8 cellular contexts compared by ENCODE assay signal in genomic region chr11:102452461-102453285, GRCh38. TPM values are rescaled to one million over a fixed set of nuclear protein-coding genes. Genes with fewer than 3 reads are reported as not detected.
DNase-seq lines count a peak whose midpoint lies in the region; ATAC-seq and TF ChIP-seq lines count a peak whose summit lies in the region.

TMEM123 (minus strand) TSS chr11:102452765; CDS start chr11:102452623, 142 bp downstream.

- peaks cover 17% of the 10 kb centered on the region for H3K23me2 ChIP-seq in H9 (ENCODE audit: insufficient read length, low read depth, low read length, poor library complexity, severe bottlenecking)

- H4K20me1 ChIP-seq in H9 (ENCODE audit: control insufficient read depth, insufficient read depth, insufficient read length) = no peaks in the 10 kb centered on the region
- 0 out of 2 replicates have a peak, but pooled peaks cover 2% of the 10 kb centered on the region for H4K20me1 ChIP-seq in MM.1S (ENCODE audit: insufficient read depth, low read length)

- H3K27me3 ChIP-seq in H9 (ENCODE audit: insufficient read depth, low read length) (peaks cover 7% of the 10 kb centered on the region; the same call in 1 of the 2 replicates), MM.1S (replicated peaks; ENCODE audit: insufficient read depth, low read length) (no peaks in the 10 kb centered on the region), trophoblast cell (ENCODE audit: insufficient read depth, low read length) (no peaks in the 10 kb centered on the region), tibial nerve (no peaks in the 10 kb centered on the region)

- H2BK15ac ChIP-seq in H9 (ENCODE audit: low read depth, low read length) = 0 out of 2 replicates have a peak within 1 kb of the TSS, but pooled peaks have one; percentile 43

- no peaks in the 10 kb centered on the region; a peak in 1 of 5 replicates for H3K9me3 Mint-ChIP-seq in H9
- no peaks in the 10 kb centered on the region for H3K9me3 Mint-ChIP-seq in activated naive CD8-positive, alpha-beta T cell treated with anti-CD3 and anti-CD28 coated beads, Interleukin-2, amount 10 ng/mL, durations not matched to agents 7 days and 5 days

- peaks cover 3% of the 10 kb centered on the region for H3K4me1 ChIP-seq in H9 (ENCODE audit: insufficient read depth, low read length)
- H3K4me1 ChIP-seq in MM.1S (ENCODE audit: low read length) = peaks cover 41% of the 10 kb centered on the region
- peaks cover 0 to 9% of the 10 kb centered on the region in 2 experiments for H3K4me1 ChIP-seq in trophoblast cell (ENCODE audit: control insufficient read depth in 1 of 2, insufficient read depth in 2 of 2, low read length in 2 of 2)
- H3K4me1 ChIP-seq in tibial nerve = peaks cover 0 to 54% (median 8%) of the 10 kb centered on the region in 4 donors

- H3K4me3 Mint-ChIP-seq in H9 = peak within 1 kb of the TSS; percentile 92 to 96
- H3K4me3 Mint-ChIP-seq in activated naive CD8-positive, alpha-beta T cell treated with anti-CD3 and anti-CD28 coated beads, Interleukin-2, amount 10 ng/mL, durations not matched to agents 7 days and 5 days = peak within 1 kb of the TSS; percentile 98

- no peak within 1 kb of the TSS for H3K23ac ChIP-seq in H9 (ENCODE audit: insufficient read length, low read depth, low read length)
- H3K23ac ChIP-seq in trophoblast cell (ENCODE audit: low read length) = peak within 1 kb of the TSS; percentile 42

- H3K27ac ChIP-seq in H9 (ENCODE audit: insufficient read length, low read depth, low read length) (no peak within 1 kb of the TSS), MM.1S (ENCODE audit: low read length) (peak within 1 kb of the TSS; percentile 96), trophoblast cell (ENCODE audit: low read depth, low read length) (peak within 1 kb of the TSS; percentile 67), tibial nerve (peak within 1 kb of the TSS; percentile 72 to 98 (median 92))

- no peak within 1 kb of the TSS for H3T11ph ChIP-seq in H9 (ENCODE audit: low read length)

- H4K5ac ChIP-seq in H9 (ENCODE audit: insufficient read length, low read depth, low read length) = peak within 1 kb of the TSS; percentile 25

- peaks cover 69% of the 10 kb centered on the region for H3K27me3 Mint-ChIP-seq in H9 (ENCODE audit: low read depth)
- no peaks in the 10 kb centered on the region for H3K27me3 Mint-ChIP-seq in activated naive CD8-positive, alpha-beta T cell treated with anti-CD3 and anti-CD28 coated beads, Interleukin-2, amount 10 ng/mL, durations not matched to agents 7 days and 5 days

- H2AFZ ChIP-seq in H9 (ENCODE audit: low read length) (peak within 1 kb of the TSS; percentile 41), MM.1S (ENCODE audit: low read length) (peak within 1 kb of the TSS; percentile 78), trophoblast cell (ENCODE audit: insufficient read depth, low read length, poor library complexity) (peak within 1 kb of the TSS; percentile 75)

- H3K18ac ChIP-seq in H9 (ENCODE audit: insufficient read length, low read depth, low read length) (peak within 1 kb of the TSS; percentile 90), trophoblast cell (ENCODE audit: low read length) (peak within 1 kb of the TSS; percentile 96)

- peaks cover 30% of the 10 kb centered on the region for H3F3A ChIP-seq in MM.1S (ENCODE audit: insufficient read depth, low read length)

- H3K79me1 ChIP-seq in H9 (ENCODE audit: insufficient read depth, low read depth, low read length, poor library complexity, severe bottlenecking) = peaks cover 3% of the 10 kb centered on the region
- H3K79me1 ChIP-seq in trophoblast cell (ENCODE audit: low read length) = peaks cover 19% of the 10 kb centered on the region

- H3K79me2 ChIP-seq in H9 (ENCODE audit: insufficient read depth, low read length) (no peaks in the 10 kb centered on the region), MM.1S (ENCODE audit: low read length) (peaks cover 48% of the 10 kb centered on the region), trophoblast cell (ENCODE audit: control insufficient read depth, insufficient read depth, low read length, poor library complexity) (peaks cover 9% of the 10 kb centered on the region)

- TF ChIP-seq EP300 in tibial nerve (IDR thresholded peaks at IDR 0.05) = peak in 1 of 2 donors; percentile 87

- peak within 1 kb of the TSS; percentile 96 for H3K14ac ChIP-seq in H9 (ENCODE audit: insufficient read depth, low read length)
- peak within 1 kb of the TSS; percentile 98 for H3K14ac ChIP-seq in trophoblast cell (ENCODE audit: low read length)

- no peak within 1 kb of the TSS for H4K8ac ChIP-seq in H9 (replicated peaks; ENCODE audit: insufficient read length, low read depth, low read length)
- H4K8ac ChIP-seq in trophoblast cell (ENCODE audit: low read depth, low read length) = peak within 1 kb of the TSS; percentile 97

- peak; percentile 65 for ATAC-seq in activated naive CD8-positive, alpha-beta T cell treated with anti-CD3 and anti-CD28 coated beads, Interleukin-2, amount 10 ng/mL, durations not matched to agents 7 days and 5 days (ENCODE audit: low read depth)
- ATAC-seq in Right ventricle myocardium superior (ENCODE audit: poor library complexity) = peak; percentile 94

- H3K9me2 ChIP-seq in MM.1S (replicated peaks; ENCODE audit: insufficient read depth, low read length) = no peaks in the 10 kb centered on the region

- no peak within 1 kb of the TSS; the same call in 1 of the 2 replicates for H3K4ac ChIP-seq in H9 (ENCODE audit: low read depth, low read length)
- peak within 1 kb of the TSS; percentile 99 for H3K4ac ChIP-seq in trophoblast cell (ENCODE audit: low read depth, low read length)

- H3K36me3 ChIP-seq in MM.1S (replicated peaks; ENCODE audit: insufficient read depth, low read length) (no peaks in the 10 kb centered on the region), trophoblast cell (ENCODE audit: control insufficient read depth in 1 of 2, insufficient read depth in 2 of 2, low read length in 2 of 2) (no peaks in the 10 kb centered on the region), tibial nerve (peaks cover 0 to 8% (median 0%) of the 10 kb centered on the region in 3 donors)

- peak within 1 kb of the TSS; percentile 90 for H4K91ac ChIP-seq in H9 (ENCODE audit: insufficient read length, low read depth, low read length)
- peak within 1 kb of the TSS; percentile 91 for H4K91ac ChIP-seq in trophoblast cell (ENCODE audit: low read depth, low read length)

- H3K4me3 ChIP-seq in GM08714 (ENCODE audit: low read length) (peak within 1 kb of the TSS; percentile 75), MM.1S (ENCODE audit: low read length) (peak within 1 kb of the TSS; percentile 95), trophoblast cell (ENCODE audit: low read depth, low read length) (peak within 1 kb of the TSS; percentile 97), tibial nerve (peak within 1 kb of the TSS; percentile 62 to 89 (median 86))

- TF ChIP-seq CTCF in H9 (conservative IDR thresholded peaks at IDR 0.05) (no peak), MM.1S (IDR thresholded peaks at IDR 0.05; ENCODE audit: low read length) (no peak; the same call in 1 of the 2 replicates), tibial nerve (IDR thresholded peaks at IDR 0.05) (no peak)

- peak; percentile 7 to 77 for TF ChIP-seq POLR2A in tibial nerve (IDR thresholded peaks at IDR 0.05)

- H2BK20ac ChIP-seq in H9 (ENCODE audit: low read depth, low read length, poor library complexity, severe bottlenecking) = no peak within 1 kb of the TSS

- peaks cover 0 to 3% (median 2%) of the 10 kb centered on the region in 3 experiments; a peak in 4 of 7 replicates for H3K36me3 Mint-ChIP-seq in H9 (ENCODE audit: insufficient read depth in 1 of 3, low read depth in 3 of 3)
- peaks cover 32% of the 10 kb centered on the region for H3K36me3 Mint-ChIP-seq in activated naive CD8-positive, alpha-beta T cell treated with anti-CD3 and anti-CD28 coated beads, Interleukin-2, amount 10 ng/mL, durations not matched to agents 7 days and 5 days

- peak within 1 kb of the TSS; percentile 94 to 99 (median 95) for H3K27ac Mint-ChIP-seq in H9
- peak within 1 kb of the TSS; percentile 96 for H3K27ac Mint-ChIP-seq in activated naive CD8-positive, alpha-beta T cell treated with anti-CD3 and anti-CD28 coated beads, Interleukin-2, amount 10 ng/mL, durations not matched to agents 7 days and 5 days

- no CpG with 5 or more reads among the region's 82 CpGs for WGBS in H9 (ENCODE audit: extremely low coverage, insufficient read length, low lambda C conversion rate)
- WGBS in trophoblast cell (ENCODE audit: extremely low coverage, insufficient coverage, insufficient read length) = no CpG with 5 or more reads among the region's 82 CpGs
- WGBS in tibial nerve, 2 donors = 0 to 1% methylated on average over 55 to 65 of the region's 82 CpGs

- H3K56ac ChIP-seq in H9 (ENCODE audit: insufficient read length, low read depth, low read length) = no peak within 1 kb of the TSS

- H4K12ac ChIP-seq in trophoblast cell (ENCODE audit: low read depth, low read length) = peak within 1 kb of the TSS; percentile 86

- H3K4me2 ChIP-seq in H9 (ENCODE audit: insufficient read depth, insufficient read length, low read length) (peak within 1 kb of the TSS; percentile 87), MM.1S (ENCODE audit: low read depth, low read length) (peak within 1 kb of the TSS; percentile 84), trophoblast cell (ENCODE audit: low read length) (peak within 1 kb of the TSS; percentile 87)

- H2BK12ac ChIP-seq in H9 (ENCODE audit: insufficient read length, low read depth, low read length) (no peak within 1 kb of the TSS), trophoblast cell (ENCODE audit: low read length) (peak within 1 kb of the TSS; percentile 80)

- intact Hi-C loops in Right ventricle myocardium superior (cut with DNase I) = no loop called here

- H3K9me3 ChIP-seq in H9 (ENCODE audit: control insufficient read depth, low read depth, low read length) (no peaks in the 10 kb centered on the region), MM.1S (replicated peaks; ENCODE audit: insufficient read depth, low read length) (no peaks in the 10 kb centered on the region), trophoblast cell (ENCODE audit: insufficient read depth, low read depth, low read length) (no peaks in the 10 kb centered on the region), tibial nerve (no peaks in the 10 kb centered on the region)

- H3K4me1 Mint-ChIP-seq in H9 = peaks cover 52% of the 10 kb centered on the region in 2 experiments
- H3K4me1 Mint-ChIP-seq in activated naive CD8-positive, alpha-beta T cell treated with anti-CD3 and anti-CD28 coated beads, Interleukin-2, amount 10 ng/mL, durations not matched to agents 7 days and 5 days = peaks cover 61% of the 10 kb centered on the region

- DNase-seq in H9 (peak; percentile 78), MM.1S (peak; percentile 92), SW 1271 (lab: John Stamatoyannopoulos, UW) (peak; percentile 85 to 95), Right ventricle myocardium superior (peak; percentile 88), trophoblast cell (peak; percentile 28 to 38), tibial nerve (ENCODE audit: low spot score in 2 of 2) (peak; percentile 57 to 67)
- DNase-seq in activated naive CD8-positive, alpha-beta T cell treated with anti-CD3 and anti-CD28 coated beads, Interleukin-2, amount 10 ng/mL, durations not matched to agents 7 days and 5 days = peak; percentile 94

- H3K9ac ChIP-seq in H9 (ENCODE audit: extremely low read depth, insufficient read length, low read length) (peak within 1 kb of the TSS; percentile 82), MM.1S (ENCODE audit: low read length) (peak within 1 kb of the TSS; percentile 98), trophoblast cell (ENCODE audit: low read length) (peak within 1 kb of the TSS; percentile 86)

- POLR2A ChIA-PET in activated naive CD8-positive, alpha-beta T cell treated with anti-CD3 and anti-CD28 coated beads, Interleukin-2, amount 10 ng/mL, durations not matched to agents 7 days and 5 days (lab: Charles Lee) = interaction anchor here (0.7 to 1.9 kb wide), 18 partner anchors 10 to 107 kb away, joined by 3 to 12 read pairs (median 4); partner anchors contain the start of gene BIRC2

- no peak within 1 kb of the TSS for H2BK5ac ChIP-seq in H9 (ENCODE audit: insufficient read length, low read length)
- H2BK5ac ChIP-seq in trophoblast cell (ENCODE audit: low read depth, low read length, poor library complexity) = peak within 1 kb of the TSS; percentile 86

- no peak within 1 kb of the TSS for H2AK5ac ChIP-seq in H9 (ENCODE audit: insufficient read length, low read length)
- H2AK5ac ChIP-seq in trophoblast cell (ENCODE audit: low read length) = peak within 1 kb of the TSS; percentile 96

- H2BK120ac ChIP-seq in H9 (ENCODE audit: low read depth, low read length, poor library complexity, severe bottlenecking) (peak within 1 kb of the TSS; percentile 50), trophoblast cell (ENCODE audit: insufficient read depth, low read length, poor library complexity) (peak within 1 kb of the TSS; percentile 81)

RNA-seq across cellular contexts. Expression of gene TMEM123, which starts in this region (rescaled TPM):
- total RNA-seq in H9 (2021) (76.7 and 77.8 TPM in 2 replicates), Right ventricle myocardium superior (63.0 TPM), tibial nerve (100 to 1,000 TPM; 145 to 196 (median 181) TPM)
- 100 to 1,000 TPM; 490 to 493 TPM for total RNA-seq in activated naive CD8-positive, alpha-beta T cell treated with anti-CD3 and anti-CD28 coated beads, Interleukin-2, amount 10 ng/mL, durations not matched to agents 7 days and 5 days
- polyA plus RNA-seq in trophoblast cell (2013) = 99.0 and 103 TPM in 2 replicates

Comparison
In these comparisons a context has a peak if more than half of its experiments do, and no peak if none do; other contexts are left out.
1. DNase-seq: peak in every context shown above with its lines; median percentile 94 in activated naive CD8-positive, alpha-beta T cell treated with anti-CD3 and anti-CD28 coated beads, Interleukin-2, amount 10 ng/mL, durations not matched to agents 7 days and 5 days; 92 in MM.1S; 90 in SW 1271; 88 in Right ventricle myocardium superior; 78 in H9; 62 in tibial nerve; 33 in trophoblast cell.